In the genomic region with DNA sequence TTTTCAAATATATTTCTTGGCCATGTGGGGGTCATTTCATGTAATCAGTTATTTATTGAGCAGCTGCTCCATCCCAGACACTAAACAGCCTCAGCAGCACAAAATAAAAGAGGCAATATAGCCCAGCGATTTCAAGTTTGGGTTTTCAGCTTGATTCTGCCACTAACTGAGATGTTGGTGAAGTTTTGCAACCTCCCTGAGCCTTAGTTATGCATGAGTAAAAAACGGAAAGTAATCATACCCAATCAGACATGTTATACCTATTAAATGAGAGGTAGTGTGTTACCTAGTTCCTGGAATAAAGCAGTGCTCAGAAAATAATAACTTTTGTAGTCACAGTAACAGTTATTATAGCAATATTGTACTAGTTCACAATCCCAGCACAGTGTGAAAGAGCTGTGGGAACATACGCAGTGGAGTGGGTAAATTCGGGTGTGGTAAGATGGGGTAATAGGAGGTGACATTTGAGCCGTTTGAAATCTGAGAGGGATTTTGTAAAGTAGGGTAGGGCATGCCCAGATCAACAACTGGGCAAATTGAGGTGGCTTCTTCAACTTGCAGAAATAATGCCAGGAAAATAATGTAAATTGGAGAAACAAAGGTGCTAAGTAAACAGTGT, we compare ENCODE assay signal across 9 cellular contexts. TPM values are rescaled to one million over a fixed set of nuclear protein-coding genes. Genes with fewer than 3 reads are reported as not detected.
DNase-seq lines count a peak whose midpoint lies in the region; ATAC-seq and TF ChIP-seq lines count a peak whose summit lies in the region.
"Had no signal": no experiment of that assay in that cellular context is flagged by ENCODE, and none has a peak within 500 bp of the region (broad histone marks: within the 10 kb centered on the region; RNA-seq: fewer than 3 reads in every experiment).

No MANE protein-coding gene starts in this region.

- CTCF ChIA-PET in PC-9 (lab: Charles Lee): interaction anchor here (0.6 to 1.6 kb wide), 2 partner anchors 32 to 207 kb away, joined by 3 to 6 read pairs; no protein-coding TSS in a partner anchor

- TF ChIP-seq CTCF in PC-9 (conservative IDR thresholded peaks at IDR 0.05): no peak
- TF ChIP-seq CTCF in fibroblast of mammary gland (conservative IDR thresholded peaks at IDR 0.05; ENCODE audit: control insufficient read depth, insufficient read depth, low read depth, low read length): no peak

- no TSS peak for BruUV-seq in PC-9 (replicated peaks; lab: Mats Ljungman, UMichigan)

- H2AFZ ChIP-seq in PC-9: no peak overlapping the region

- H3K27me3 Mint-ChIP-seq in activated CD4-positive, alpha-beta T cell treated with anti-CD3 and anti-CD28 coated beads, Interleukin-2, amount 10 ng/mL, durations not matched to agents 24 days and 14 days: no peaks in the 10 kb centered on the region
- no peaks in the 10 kb centered on the region for H3K27me3 Mint-ChIP-seq in stimulated activated naive CD8-positive, alpha-beta T cell treated with anti-CD3 and anti-CD28 coated beads, Interleukin-15, amount 100 ng/mL, for 72 hours

- peaks cover 48% of the 10 kb centered on the region for H3K79me2 ChIP-seq in PC-9 (ENCODE audit: low read depth)

- POLR2A ChIA-PET in PC-9 (lab: Charles Lee; ENCODE audit: unreplicated experiment): interaction anchor here (0.5 kb wide), 2 partner anchors 138 to 272 kb away, joined by 4 to 13 read pairs; no protein-coding TSS in a partner anchor

- H3F3A ChIP-seq in PC-9 (ENCODE audit: insufficient read depth, low read depth): peaks cover 55% of the 10 kb centered on the region

- intact Hi-C loops in activated CD4-positive, alpha-beta T cell treated with anti-CD3 and anti-CD28 coated beads, Interleukin-2, amount 10 ng/mL, durations not matched to agents 24 days and 14 days (cut with micrococcal nuclease): loop anchor here (5.0 kb wide), 2 partner anchors 147 to 298 kb away; a partner anchor contains a TSS
- intact Hi-C loops in PC-9 (cut with micrococcal nuclease; ENCODE audit: unreplicated experiment): no loop called here

- peak overlapping the region; percentile 92 for H3K4me3 Mint-ChIP-seq in activated CD4-positive, alpha-beta T cell treated with anti-CD3 and anti-CD28 coated beads, Interleukin-2, amount 10 ng/mL, durations not matched to agents 24 days and 14 days
- peak overlapping the region; percentile 92 to 98 for H3K4me3 Mint-ChIP-seq in stimulated activated naive CD8-positive, alpha-beta T cell treated with anti-CD3 and anti-CD28 coated beads, Interleukin-15, amount 100 ng/mL, for 72 hours

- no peaks in the 10 kb centered on the region for H3K9me2 ChIP-seq in PC-9 (ENCODE audit: insufficient read depth)

- no peaks in the 10 kb centered on the region for H3K27me3 ChIP-seq in PC-9 (ENCODE audit: insufficient read depth, low read depth)

- peaks cover 25% of the 10 kb centered on the region for H3K36me3 ChIP-seq in PC-9 (ENCODE audit: low read depth)

- H3K9me3 ChIP-seq in PC-9 (ENCODE audit: insufficient read depth, low read depth): peaks cover under 1% of the 10 kb centered on the region; the same call in 1 of the 2 replicates

- no peak for ATAC-seq in stimulated activated naive CD8-positive, alpha-beta T cell treated with anti-CD3 and anti-CD28 coated beads, Interleukin-15, amount 100 ng/mL, for 72 hours

- DNase-seq in activated CD4-positive, alpha-beta T cell treated with anti-CD3 and anti-CD28 coated beads, Interleukin-2, amount 10 ng/mL, durations not matched to agents 24 days and 14 days: no peak
- no peak for DNase-seq in activated CD4-positive, alpha-beta T cell treated with anti-CD3 and anti-CD28 coated beads, Interleukin-2, amount 50 U/mL, for 4 hours
- DNase-seq in PC-9 (peak in 1 of 2 experiments; percentile 80), fibroblast of mammary gland (ENCODE audit: low read depth) (peak; percentile 12), HK-2 (ENCODE audit: unreplicated experiment) (no peak), globus pallidus (ENCODE audit: low spot score) (no peak)
- DNase-seq in stimulated activated naive CD8-positive, alpha-beta T cell treated with anti-CD3 and anti-CD28 coated beads, Interleukin-15, amount 100 ng/mL, for 72 hours: no peak
- DNase-seq in activated CD4-positive, alpha-beta T cell treated with anti-CD3 and anti-CD28 coated beads for 1 hour: no peak
- DNase-seq: retina had no signal

- H3K27ac ChIP-seq in PC-9: peak overlapping the region; percentile 98

- peak overlapping the region; percentile 93 for H3K27ac Mint-ChIP-seq in activated CD4-positive, alpha-beta T cell treated with anti-CD3 and anti-CD28 coated beads, Interleukin-2, amount 10 ng/mL, durations not matched to agents 24 days and 14 days
- peak overlapping the region; percentile 61 to 97 for H3K27ac Mint-ChIP-seq in stimulated activated naive CD8-positive, alpha-beta T cell treated with anti-CD3 and anti-CD28 coated beads, Interleukin-15, amount 100 ng/mL, for 72 hours

- peaks cover 46% of the 10 kb centered on the region for H3K4me1 Mint-ChIP-seq in activated CD4-positive, alpha-beta T cell treated with anti-CD3 and anti-CD28 coated beads, Interleukin-2, amount 10 ng/mL, durations not matched to agents 24 days and 14 days
- peaks cover 35% of the 10 kb centered on the region for H3K4me1 Mint-ChIP-seq in stimulated activated naive CD8-positive, alpha-beta T cell treated with anti-CD3 and anti-CD28 coated beads, Interleukin-15, amount 100 ng/mL, for 72 hours

- H3K4me3 ChIP-seq in PC-9 (peak overlapping the region; percentile 87), fibroblast of mammary gland (ENCODE audit: control insufficient read depth, low read depth, low read length) (no peak overlapping the region)

- H3K4me1 ChIP-seq in PC-9 (replicated peaks; ENCODE audit: insufficient read depth): peaks cover 68% of the 10 kb centered on the region

- H4K20me1 ChIP-seq in PC-9 (ENCODE audit: insufficient read depth): no peaks in the 10 kb centered on the region

- H3K4me2 ChIP-seq in PC-9: peak overlapping the region; percentile 97

- H3K36me3 Mint-ChIP-seq in activated CD4-positive, alpha-beta T cell treated with anti-CD3 and anti-CD28 coated beads, Interleukin-2, amount 10 ng/mL, durations not matched to agents 24 days and 14 days (ENCODE audit: low read depth): peaks cover 38% of the 10 kb centered on the region

- peaks cover under 1% of the 10 kb centered on the region for H3K9me3 Mint-ChIP-seq in activated CD4-positive, alpha-beta T cell treated with anti-CD3 and anti-CD28 coated beads, Interleukin-2, amount 10 ng/mL, durations not matched to agents 24 days and 14 days
- no peaks in the 10 kb centered on the region for H3K9me3 Mint-ChIP-seq in stimulated activated naive CD8-positive, alpha-beta T cell treated with anti-CD3 and anti-CD28 coated beads, Interleukin-15, amount 100 ng/mL, for 72 hours

RNA-seq across cellular contexts. Expression of a gene that starts 1.5 kb away (rescaled TPM):
- total RNA-seq in activated CD4-positive, alpha-beta T cell treated with anti-CD3 and anti-CD28 coated beads, Interleukin-2, amount 10 ng/mL, durations not matched to agents 24 days and 14 days: 15.2 and 15.7 TPM in 2 replicates
- total RNA-seq in PC-9 (2021): 12.7 and 21.4 TPM in 2 replicates
